ENCODE assay signal across 26 cellular contexts in genomic region chr9:136561779-136562178, GRCh38.
"Had no signal": no experiment of that assay in that cellular context is flagged by ENCODE, and none has a peak within 500 bp of the region (broad histone marks: within the 10 kb centered on the region; RNA-seq: fewer than 3 reads in every experiment).

No MANE protein-coding gene starts in this region.

- H3K36me3 ChIP-seq: heart right ventricle, left lung, spleen, suprapubic skin, thoracic aorta, tibial artery, upper lobe of right lung had no signal

- H3K4me1 ChIP-seq: parathyroid adenoma had no signal

- DNase-seq: islet precursor cell; kidney glomerular epithelial cell; left colon; midbrain; mucosa of descending colon; naive thymus-derived CD4-positive, alpha-beta T cell; occipital lobe; small intestine; spleen; stimulated activated CD4-positive, alpha-beta T cell treated with anti-CD3 and anti-CD28 coated beads, Interleukin-4, amount 100 ng/mL, for 24 hours; stimulated activated naive CD4-positive, alpha-beta T cell; tibial artery; trophoblast cell; upper lobe of right lung had no signal

- H3K4me2 ChIP-seq: hepatocyte had no signal

- H2AFZ ChIP-seq: hepatocyte, parathyroid adenoma had no signal

- H3K79me2 ChIP-seq: hepatocyte, parathyroid adenoma had no signal

- ATAC-seq: heart right ventricle; left colon; left lung; mucosa of descending colon; naive thymus-derived CD4-positive, alpha-beta T cell; natural killer cell treated with Interleukin-12 subunit alpha and Interleukin-12 subunit beta and Interleukin-15 and Interleukin-18, amount 100 ng/mL, for 72 hours; psoas muscle; sciatic nerve; stimulated activated effector memory CD8-positive, alpha-beta T cell treated with anti-CD3 and anti-CD28 coated beads, Interleukin-12 subunit alpha, Interleukin-12 subunit beta, amount 100 ng/mL, for 72 hours; upper lobe of right lung had no signal

- H3K4me3 ChIP-seq: heart right ventricle, hepatocyte, left lung, lung, mucosa of descending colon, psoas muscle, spleen, suprapubic skin, thoracic aorta, tibial artery, upper lobe of right lung had no signal

- H3K9me3 ChIP-seq: left lung, psoas muscle, suprapubic skin, thoracic aorta, tibial artery, upper lobe of right lung had no signal

- H3K27ac ChIP-seq: hepatocyte, left lung, parathyroid adenoma, psoas muscle, suprapubic skin, thoracic aorta, tibial artery, upper lobe of right lung had no signal

- H3K9ac ChIP-seq: parathyroid adenoma had no signal

- FAIRE-seq: small intestine, urothelium cell line had no signal

- H3K27me3 ChIP-seq: heart right ventricle, hepatocyte, left lung, suprapubic skin, tibial artery, upper lobe of right lung had no signal
